In genomic region chr17:39834017-39834416, GRCh38 we compare ENCODE assay signal across 28 cellular contexts. TPM values are rescaled to one million over a fixed set of nuclear protein-coding genes. Genes with fewer than 3 reads are reported as not detected.
DNase-seq lines count a peak whose midpoint lies in the region; ATAC-seq and TF ChIP-seq lines count a peak whose summit lies in the region.
"Had no signal": no experiment of that assay in that cellular context is flagged by ENCODE, and none has a peak within 500 bp of the region (broad histone marks: within the 10 kb centered on the region; RNA-seq: fewer than 3 reads in every experiment).

No MANE protein-coding gene starts in this region.

- H3K36me3 ChIP-seq in OCI-LY7 (ENCODE audit: insufficient read depth, low read length): peaks cover 95% of the 10 kb centered on the region
- H3K36me3 ChIP-seq: esophagus squamous epithelium, left lung, ovary had no signal

- intact Hi-C loops in OCI-LY7 (cut with micrococcal nuclease; ENCODE audit: unreplicated experiment): no loop called here

- H3K4me3 ChIP-seq in OCI-LY7 (ENCODE audit: low read depth, low read length, poor library complexity, severe bottlenecking): no peak overlapping the region
- H3K4me3 ChIP-seq: coronary artery, esophagus squamous epithelium, hepatocyte, K562, left lung, ovary had no signal

- H3K79me2 ChIP-seq in OCI-LY7 (ENCODE audit: insufficient read depth, low read depth, low read length): peaks cover 85% of the 10 kb centered on the region
- H3K79me2 ChIP-seq: hepatocyte had no signal

- ATAC-seq in activated naive CD4-positive, alpha-beta T cell treated with anti-CD3 and anti-CD28 coated beads, Interleukin-2, amount 50 U/mL, for 72 hours: peak; percentile 93 to 98
- ATAC-seq: K562, left lung, Panc1 had no signal

- no peak overlapping the region for H3K4me3 Mint-ChIP-seq in activated naive CD4-positive, alpha-beta T cell treated with anti-CD3 and anti-CD28 coated beads, Interleukin-2, amount 10 ng/mL, durations not matched to agents 7 days and 5 days
- no peak overlapping the region for H3K4me3 Mint-ChIP-seq in immature natural killer cell
- H3K4me3 Mint-ChIP-seq: endodermal cell, nephron had no signal

- POLR2A ChIA-PET in OCI-LY7 (lab: Charles Lee): interaction anchor here (0.8 to 1.4 kb wide), 2 partner anchors 8 to 9 kb away, joined by 3 to 4 read pairs; no protein-coding TSS in a partner anchor

- H3K4me2 ChIP-seq in OCI-LY7 (ENCODE audit: low read length): no peak overlapping the region
- H3K4me2 ChIP-seq: hepatocyte had no signal

- H2AFZ ChIP-seq in OCI-LY7 (ENCODE audit: low read length): no peak overlapping the region
- H2AFZ ChIP-seq: hepatocyte had no signal

- CTCF ChIA-PET in activated naive CD4-positive, alpha-beta T cell treated with anti-CD3 and anti-CD28 coated beads, Interleukin-2, amount 10 ng/mL, durations not matched to agents 7 days and 5 days (lab: Charles Lee): interaction anchor here (1.4 kb wide), 2 partner anchors 11 to 13 kb away, joined by 3 read pairs; no protein-coding TSS in a partner anchor
- CTCF ChIA-PET in OCI-LY7 (lab: Charles Lee; ENCODE audit: unreplicated experiment): no interaction called here

- H3K36me3 Mint-ChIP-seq in activated naive CD4-positive, alpha-beta T cell treated with anti-CD3 and anti-CD28 coated beads, Interleukin-2, amount 50 U/mL, for 72 hours: peaks cover 29 to 43% of the 10 kb centered on the region in 2 donors
- peaks cover 34% of the 10 kb centered on the region for H3K36me3 Mint-ChIP-seq in activated naive CD4-positive, alpha-beta T cell treated with anti-CD3 and anti-CD28 coated beads, Interleukin-2, amount 10 ng/mL, durations not matched to agents 7 days and 5 days
- H3K36me3 Mint-ChIP-seq in immature natural killer cell: peaks cover 25 to 27% (median 25%) of the 10 kb centered on the region in 3 donors

- no peak for TF ChIP-seq CTCF in OCI-LY7 (conservative IDR thresholded peaks at IDR 0.05; ENCODE audit: low read length)

- H3K4me1 ChIP-seq in OCI-LY7 (ENCODE audit: insufficient read depth, low read length, poor library complexity, severe bottlenecking): no peaks in the 10 kb centered on the region
- H3K4me1 ChIP-seq: esophagus squamous epithelium, left lung had no signal

- H3K9me3 Mint-ChIP-seq in activated naive CD4-positive, alpha-beta T cell treated with anti-CD3 and anti-CD28 coated beads, Interleukin-2, amount 50 U/mL, for 72 hours: peaks cover 8 to 9% of the 10 kb centered on the region in 2 donors
- peaks cover 24% of the 10 kb centered on the region for H3K9me3 Mint-ChIP-seq in activated naive CD4-positive, alpha-beta T cell treated with anti-CD3 and anti-CD28 coated beads, Interleukin-2, amount 10 ng/mL, durations not matched to agents 7 days and 5 days
- peaks cover 9 to 11% (median 10%) of the 10 kb centered on the region in 6 donors for H3K9me3 Mint-ChIP-seq in immature natural killer cell

- peaks cover 2% of the 10 kb centered on the region for H3K4me1 Mint-ChIP-seq in activated naive CD4-positive, alpha-beta T cell treated with anti-CD3 and anti-CD28 coated beads, Interleukin-2, amount 10 ng/mL, durations not matched to agents 7 days and 5 days
- peaks cover 25 to 58% of the 10 kb centered on the region in 2 donors for H3K4me1 Mint-ChIP-seq in immature natural killer cell
- H3K4me1 Mint-ChIP-seq: endodermal cell, nephron had no signal

- H3K27ac Mint-ChIP-seq in activated naive CD4-positive, alpha-beta T cell treated with anti-CD3 and anti-CD28 coated beads, Interleukin-2, amount 50 U/mL, for 72 hours: peak overlapping the region in 1 of 2 donors; percentile 74
- no peak overlapping the region for H3K27ac Mint-ChIP-seq in activated naive CD4-positive, alpha-beta T cell treated with anti-CD3 and anti-CD28 coated beads, Interleukin-2, amount 10 ng/mL, durations not matched to agents 7 days and 5 days
- peak overlapping the region; percentile 5 to 83 (median 17) for H3K27ac Mint-ChIP-seq in immature natural killer cell
- H3K27ac Mint-ChIP-seq: activated T-helper 2 cell treated with anti-CD3 and anti-CD28 coated beads, Interferon-gamma antibody, Interleukin-2, Interleukin-4, amounts not matched to agents 10 μg/mL and 5 μg/mL and 100 μg/mL, durations not matched to agents 14 hours and 24 hours and 36 hours; endodermal cell; nephron had no signal

- H3K9me2 ChIP-seq in OCI-LY7 (ENCODE audit: insufficient read depth, low read length): no peaks in the 10 kb centered on the region

- no TSS peak for BruUV-seq in OCI-LY7 (replicated peaks; lab: Mats Ljungman, UMichigan)

- H3K9me3 ChIP-seq in OCI-LY7 (ENCODE audit: low read length): peaks cover 22% of the 10 kb centered on the region; the same call in 1 of the 2 replicates

- H4K20me1 ChIP-seq in OCI-LY7 (ENCODE audit: insufficient read depth, low read length): no peaks in the 10 kb centered on the region

- DNase-seq in activated naive CD4-positive, alpha-beta T cell treated with anti-CD3 and anti-CD28 coated beads, Interleukin-2, amount 50 U/mL, for 72 hours (ENCODE audit: low spot score in 2 of 2): no peak
- DNase-seq in activated naive CD4-positive, alpha-beta T cell treated with anti-CD3 and anti-CD28 coated beads, Interleukin-2, amount 10 ng/mL, durations not matched to agents 7 days and 5 days: no peak
- DNase-seq in MV-4-11 (lab: John Stamatoyannopoulos, UW): peak; percentile 23
- DNase-seq in immature natural killer cell: no peak
- no peak for DNase-seq in OCI-LY7 (ENCODE audit: low spot score)
- DNase-seq in NCI-H1930 (lab: John Stamatoyannopoulos, UW): no peak
- no peak for DNase-seq in activated CD4-positive, CD25-positive, alpha-beta regulatory T cell treated with anti-CD3 and anti-CD28 coated beads, Interleukin-2, amount 50 U/mL, for 72 hours
- DNase-seq: activated CD4-positive, CD25-positive, alpha-beta regulatory T cell; endodermal cell; esophagus squamous epithelium; left lung; MM.1S; NCI-H146; NCI-H510A; ovary; retina; SIG-M5; stimulated activated naive CD4-positive, alpha-beta T cell treated with Interleukin-2 at 50 U/mL for 16 hours; SW 1271 had no signal

- no peak overlapping the region for H3K27ac ChIP-seq in OCI-LY7 (ENCODE audit: low read depth, low read length, poor library complexity, severe bottlenecking)
- H3K27ac ChIP-seq: coronary artery, esophagus squamous epithelium, hepatocyte, left lung, ovary had no signal

- no peaks in the 10 kb centered on the region for H3K27me3 Mint-ChIP-seq in activated naive CD4-positive, alpha-beta T cell treated with anti-CD3 and anti-CD28 coated beads, Interleukin-2, amount 10 ng/mL, durations not matched to agents 7 days and 5 days
- peaks cover 0 to 2% (median 0%) of the 10 kb centered on the region in 3 donors for H3K27me3 Mint-ChIP-seq in immature natural killer cell (ENCODE audit: low read depth in 3 of 3)

RNA-seq across cellular contexts. Expression of gene IKZF3, which starts 30.1 kb away (rescaled TPM):
- 10 to 100 TPM; 37.6 to 60.8 TPM for total RNA-seq in activated naive CD4-positive, alpha-beta T cell treated with anti-CD3 and anti-CD28 coated beads, Interleukin-2, amount 50 U/mL, for 72 hours
- 10 to 100 TPM in 2 of 3 donors, 1 to 10 TPM in 1; 3.1 to 77.5 (median 15.7) TPM for polyA plus RNA-seq in immature natural killer cell
- 44.7 and 54.7 TPM in 2 replicates for total RNA-seq in OCI-LY7 (2014; rRNA removed; shearing (Covaris generic))
- total RNA-seq in OCI-LY7 (2022): 125 and 134 TPM in 2 replicates
- total RNA-seq: G401 had no signal
- polyA plus RNA-seq: hepatocyte had no signal

RNA-seq across cellular contexts. Expression of gene ZPBP2, which starts 34.0 kb away (rescaled TPM):
- total RNA-seq in activated naive CD4-positive, alpha-beta T cell treated with anti-CD3 and anti-CD28 coated beads, Interleukin-2, amount 50 U/mL, for 72 hours: not detected
- not detected for polyA plus RNA-seq in immature natural killer cell
- total RNA-seq in OCI-LY7 (2014; rRNA removed; shearing (Covaris generic)): not detected in 2 replicates
- total RNA-seq in OCI-LY7 (2022): not detected in 2 replicates
- total RNA-seq: activated T-helper 2 cell treated with anti-CD3 and anti-CD28 coated beads, Interferon-gamma antibody, Interleukin-2, Interleukin-4, amounts not matched to agents 10 μg/mL and 5 μg/mL and 100 μg/mL, durations not matched to agents 14 hours and 24 hours and 36 hours; endodermal cell; esophagus squamous epithelium; frontal cortex; G401; H4; hepatocyte; K562; left lung; ovary had no signal
- polyA plus RNA-seq: hepatocyte, K562, ovary had no signal
